ENCODE assay signal across 1 cellular context in genomic region chr1:52152976-52153375, GRCh38.
TF ChIP-seq lines count a peak whose summit lies in the region.

No MANE protein-coding gene starts in this region.

TF ChIP-seq in IMR-90, 13 proteins besides CTCF, POLR2A, EP300 and RAD21 (continued from another document):
- TF ChIP-seq USF2 (IDR thresholded peaks at IDR 0.05; ENCODE audit: low read depth, low read length) (no peak), BHLHE40 (IDR thresholded peaks at IDR 0.05; ENCODE audit: low read depth, low read length) (no peak), FOS (IDR thresholded peaks at IDR 0.05; ENCODE audit: low read depth, low read length) (no peak), CEBPB (IDR thresholded peaks at IDR 0.05; ENCODE audit: low read depth, low read length) (no peak), MXI1 (IDR thresholded peaks at IDR 0.05; ENCODE audit: borderline replicate concordance, low read depth, low read length) (no peak), MAZ (IDR thresholded peaks at IDR 0.05; ENCODE audit: borderline replicate concordance, low read depth, low read length) (no peak), CHD1 (IDR thresholded peaks at IDR 0.05; ENCODE audit: low read depth, low read length) (no peak), MAFK (IDR thresholded peaks at IDR 0.05; ENCODE audit: low read depth, low read length) (no peak), ELK1 (IDR thresholded peaks at IDR 0.05; ENCODE audit: borderline replicate concordance, low read depth, low read length) (no peak)
